19 cellular contexts compared by ENCODE assay signal in genomic region chr13:26583662-26584061, GRCh38. TPM values are rescaled to one million over a fixed set of nuclear protein-coding genes. Genes with fewer than 3 reads are reported as not detected.
DNase-seq lines count a peak whose midpoint lies in the region; FAIRE-seq and TF ChIP-seq lines count a peak whose summit lies in the region.
"Had no signal": no experiment of that assay in that cellular context is flagged by ENCODE, and none has a peak within 500 bp of the region (broad histone marks: within the 10 kb centered on the region; RNA-seq: fewer than 3 reads in every experiment).

No MANE protein-coding gene starts in this region.

- H4K20me1 ChIP-seq in endothelial cell of umbilical vein (replicated peaks; ENCODE audit: control insufficient read depth, extremely low read depth, insufficient read depth, low read length) (no peaks in the 10 kb centered on the region), PC-9 (ENCODE audit: insufficient read depth) (no peaks in the 10 kb centered on the region)
- H4K20me1 ChIP-seq: BLaER1 treated with 17β-estradiol and CSF1 and Interleukin-3, amounts not matched to agents 10 nM and 100 nM had no signal

- H2AFZ ChIP-seq in endothelial cell of umbilical vein (ENCODE audit: low read depth, low read length) (no peak overlapping the region), PC-9 (no peak overlapping the region)

- no peaks in the 10 kb centered on the region for H3K27me3 ChIP-seq in endothelial cell of umbilical vein (ENCODE audit: control insufficient read depth in 2 of 2, insufficient read depth in 2 of 2, low read length in 2 of 2)
- H3K27me3 ChIP-seq in subcutaneous abdominal adipose tissue (ENCODE audit: control insufficient read depth in 5 of 5, insufficient read depth in 4 of 5, low read length in 5 of 5): no peaks in the 10 kb centered on the region
- no peaks in the 10 kb centered on the region for H3K27me3 ChIP-seq in PC-9 (ENCODE audit: insufficient read depth, low read depth)
- H3K27me3 ChIP-seq: BLaER1 treated with 17β-estradiol and CSF1 and Interleukin-3, amounts not matched to agents 10 nM and 100 nM had no signal

- H3K9me2 ChIP-seq in PC-9 (ENCODE audit: insufficient read depth): no peaks in the 10 kb centered on the region

- H3K79me2 ChIP-seq in endothelial cell of umbilical vein (ENCODE audit: control insufficient read depth, insufficient read depth, low read length) (peaks cover 60% of the 10 kb centered on the region), PC-9 (ENCODE audit: low read depth) (no peaks in the 10 kb centered on the region)

- POLR2A ChIA-PET in endothelial cell of umbilical vein (lab: Charles Lee) (no interaction called here), PC-9 (lab: Charles Lee; ENCODE audit: unreplicated experiment) (no interaction called here)

- no peaks in the 10 kb centered on the region for H3F3A ChIP-seq in PC-9 (ENCODE audit: insufficient read depth, low read depth)

- peak overlapping the region; percentile 82 for H3K27ac ChIP-seq in endothelial cell of umbilical vein (ENCODE audit: insufficient read depth, low read depth, low read length)
- peak overlapping the region; percentile 18 for H3K27ac ChIP-seq in subcutaneous abdominal adipose tissue (ENCODE audit: low read depth, low read length)
- H3K27ac ChIP-seq in PC-9: no peak overlapping the region
- H3K27ac ChIP-seq: BLaER1 treated with 17β-estradiol and CSF1 and Interleukin-3, amounts not matched to agents 10 nM and 100 nM had no signal

- peak; percentile 18 for DNase-seq in NCI-H510A treated with DMSO at 0.1 percent for 48 hours (lab: John Stamatoyannopoulos, UW)
- DNase-seq in NCI-H510A (lab: John Stamatoyannopoulos, UW): no peak
- peak; percentile 77 for DNase-seq in NCI-H82 (lab: John Stamatoyannopoulos, UW)
- DNase-seq in endothelial cell of umbilical vein (ENCODE audit: low read depth, low spot score): no peak
- no peak for DNase-seq in stimulated activated naive CD4-positive, alpha-beta T cell (lab: John Stamatoyannopoulos, UW)
- no peak for DNase-seq in DMS79 (lab: John Stamatoyannopoulos, UW)
- DNase-seq in PC-9: no peak
- DNase-seq: CD8-positive, alpha-beta memory T cell; KG1; NCI-H1417 treated with DMSO at 0.1 percent for 48 hours; NCI-H2081; NCI-H526 treated with DMSO at 0.1 percent for 48 hours; OCI-M1; RPMI8226; SW 1271 had no signal

- dilution Hi-C loops in endothelial cell of umbilical vein (cut with MboI; ENCODE audit: extremely low pct_ligation_motif_present, low sequenced_read_pairs): no loop called here

- TF ChIP-seq POLR2A in endothelial cell of umbilical vein (IDR thresholded peaks at IDR 0.05; ENCODE audit: low read depth, low read length): no peak

- no peaks in the 10 kb centered on the region for H3K9me1 ChIP-seq in endothelial cell of umbilical vein (replicated peaks; ENCODE audit: control insufficient read depth, extremely low read depth, insufficient read depth, low read length)

- TF ChIP-seq CTCF in endothelial cell of umbilical vein (IDR thresholded peaks at IDR 0.05; ENCODE audit: extremely low read depth in 1 of 2, insufficient read depth in 1 of 2, low read depth in 1 of 2, low read length in 2 of 2): no peak
- no peak for TF ChIP-seq CTCF in PC-9 (conservative IDR thresholded peaks at IDR 0.05)

- BruUV-seq in endothelial cell of umbilical vein (replicated peaks; lab: Mats Ljungman, UMichigan): no TSS peak
- no TSS peak for BruUV-seq in PC-9 (replicated peaks; lab: Mats Ljungman, UMichigan)

- H3K4me1 ChIP-seq in endothelial cell of umbilical vein (ENCODE audit: control insufficient read depth, extremely low read depth, insufficient read depth, low read length) (peaks cover 58% of the 10 kb centered on the region), subcutaneous abdominal adipose tissue (ENCODE audit: control insufficient read depth in 5 of 5, insufficient read depth in 5 of 5, low read length in 5 of 5) (peaks cover 0 to 20% (median 15%) of the 10 kb centered on the region in 5 donors), PC-9 (replicated peaks; ENCODE audit: insufficient read depth) (no peaks in the 10 kb centered on the region)
- H3K4me1 ChIP-seq: BLaER1 treated with 17β-estradiol and CSF1 and Interleukin-3, amounts not matched to agents 10 nM and 100 nM had no signal

- H3K36me3 ChIP-seq in endothelial cell of umbilical vein (ENCODE audit: control insufficient read depth in 2 of 2, extremely low read depth in 1 of 2, insufficient read depth in 2 of 2, low read length in 2 of 2): no peaks in the 10 kb centered on the region
- H3K36me3 ChIP-seq in subcutaneous abdominal adipose tissue (ENCODE audit: control insufficient read depth in 5 of 5, insufficient read depth in 5 of 5, low read length in 5 of 5): no peaks in the 10 kb centered on the region
- H3K36me3 ChIP-seq in PC-9 (ENCODE audit: low read depth): no peaks in the 10 kb centered on the region
- H3K36me3 ChIP-seq: BLaER1 treated with 17β-estradiol and CSF1 and Interleukin-3, amounts not matched to agents 10 nM and 100 nM; HAP-1 had no signal

- H3K4me3 ChIP-seq in endothelial cell of umbilical vein (replicated peaks in 1 of 3; ENCODE audit: insufficient read depth in 1 of 3, low read depth in 1 of 3, low read length in 3 of 3) (peak overlapping the region in 1 of 3 experiments; percentile 3), subcutaneous abdominal adipose tissue (ENCODE audit: low read depth in 1 of 5, low read length in 5 of 5) (no peak overlapping the region), PC-9 (no peak overlapping the region)
- H3K4me3 ChIP-seq: BLaER1 treated with 17β-estradiol and CSF1 and Interleukin-3, amounts not matched to agents 10 nM and 100 nM; HAP-1 had no signal

- FAIRE-seq in endothelial cell of umbilical vein (lab: Jason Lieb, UNC): peak; percentile 24
- FAIRE-seq: A204.1 had no signal

- H3K9ac ChIP-seq in endothelial cell of umbilical vein (replicated peaks; ENCODE audit: extremely low read depth, insufficient read depth, low read length) (peak overlapping the region; percentile 35), subcutaneous abdominal adipose tissue (ENCODE audit: low read length in 5 of 5) (no peak overlapping the region)
- H3K9ac ChIP-seq: BLaER1 treated with 17β-estradiol and CSF1 and Interleukin-3, amounts not matched to agents 10 nM and 100 nM had no signal

- peak overlapping the region; percentile 81 for H3K4me2 ChIP-seq in endothelial cell of umbilical vein (ENCODE audit: insufficient read depth, low read length)
- no peak overlapping the region for H3K4me2 ChIP-seq in PC-9
- H3K4me2 ChIP-seq: BLaER1 treated with 17β-estradiol and CSF1 and Interleukin-3, amounts not matched to agents 10 nM and 100 nM had no signal

- H3K9me3 ChIP-seq in endothelial cell of umbilical vein (replicated peaks; ENCODE audit: control insufficient read depth, insufficient read depth, low read length) (no peaks in the 10 kb centered on the region), subcutaneous abdominal adipose tissue (ENCODE audit: control insufficient read depth in 5 of 5, low read length in 5 of 5) (peaks cover 0 to 1% (median 0%) of the 10 kb centered on the region in 5 donors), PC-9 (ENCODE audit: insufficient read depth, low read depth) (no peaks in the 10 kb centered on the region)

- CTCF ChIA-PET in endothelial cell of umbilical vein (lab: Charles Lee): interaction anchor here (1.1 kb wide), 1 partner anchor 115 kb away, joined by 5 read pairs; no protein-coding TSS in a partner anchor
- CTCF ChIA-PET in PC-9 (lab: Charles Lee): no interaction called here

- intact Hi-C loops in endothelial cell of umbilical vein (cut with micrococcal nuclease): loop anchor here (5.0 kb wide), 1 partner anchor 86 kb away; no protein-coding TSS in a partner anchor
- intact Hi-C loops in PC-9 (cut with micrococcal nuclease; ENCODE audit: unreplicated experiment): no loop called here

TF ChIP-seq in endothelial cell of umbilical vein, 7 proteins besides CTCF, POLR2A, EP300 and RAD21:
- no peak for TF ChIP-seq GATA2 (IDR thresholded peaks at IDR 0.05; ENCODE audit: insufficient read depth, insufficient read length, low read depth, low read length)
- TF ChIP-seq EZH2 (IDR thresholded peaks at IDR 0.05; ENCODE audit: borderline replicate concordance, low read depth, low read length, severe bottlenecking): no peak
- no peak for TF ChIP-seq JUN (IDR thresholded peaks at IDR 0.05; ENCODE audit: borderline replicate concordance, insufficient read depth, insufficient read length, low read depth)
- TF ChIP-seq MYC (IDR thresholded peaks at IDR 0.05; ENCODE audit: low read depth, low read length): no peak
- TF ChIP-seq, protein P1, sequence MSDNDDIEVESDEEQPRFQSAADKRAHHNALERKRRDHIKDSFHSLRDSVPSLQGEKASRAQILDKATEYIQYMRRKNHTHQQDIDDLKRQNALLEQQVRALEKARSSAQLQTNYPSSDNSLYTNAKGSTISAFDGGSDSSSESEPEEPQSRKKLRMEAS (IDR thresholded peaks at IDR 0.05; ENCODE audit: insufficient read depth, insufficient read length): no peak
- no peak for TF ChIP-seq FOS (IDR thresholded peaks at IDR 0.05; ENCODE audit: borderline replicate concordance, insufficient read depth, low read length)
- no peak for TF ChIP-seq POLR2AphosphoS5 (IDR thresholded peaks at IDR 0.05; ENCODE audit: insufficient read depth, low read depth, low read length)

RNA-seq across cellular contexts. Expression of gene WASF3, which starts 26.2 kb away (rescaled TPM):
- total RNA-seq in endothelial cell of umbilical vein (29.7 and 32.4 TPM in 2 replicates), PC-9 (2021) (0.20 and 0.31 TPM in 2 replicates)
- polyA plus RNA-seq in endothelial cell of umbilical vein: 16.5 and 18.5 TPM in 2 replicates
- 19.5 and 21.6 TPM in 2 replicates for polyA plus RNA-seq in endothelial cell of umbilical vein (2011; cell fraction: cytosol; rRNA removed)
- polyA plus RNA-seq in endothelial cell of umbilical vein (2011; cell fraction: nucleus; rRNA removed): 39.8 and 48.9 TPM in 2 replicates
- polyA plus RNA-seq in endothelial cell of umbilical vein (2012): 25.4 and 33.4 TPM in 2 replicates
- polyA minus RNA-seq in endothelial cell of umbilical vein: 20.6 and 21.0 TPM in 2 replicates
- not detected for polyA minus RNA-seq in endothelial cell of umbilical vein (2011; cell fraction: cytosol; rRNA and poly(A)+ RNA removed)
- 15.0 and 17.3 TPM in 2 replicates for polyA minus RNA-seq in endothelial cell of umbilical vein (2011; cell fraction: nucleus; rRNA and poly(A)+ RNA removed)
- polyA plus RNA-seq: CD8-positive, alpha-beta memory T cell had no signal

Comparison
In these comparisons a context has a peak if more than half of its experiments do, and no peak if none do; other contexts are left out.
1. DNase-seq: peak in NCI-H510A treated with DMSO at 0.1 percent for 48 hours (single experiment) and NCI-H82 (single experiment); none in NCI-H510A (single experiment), endothelial cell of umbilical vein (single experiment), stimulated activated naive CD4-positive, alpha-beta T cell (0 of 6), DMS79 (single experiment) and PC-9 (0 of 2).
2. RNA of gene WASF3, which starts 26.2 kb away (total RNA-seq): 29.7 to 32.4 TPM in endothelial cell of umbilical vein; 0.20 to 0.31 TPM in PC-9; every median in the first group is over 10 times any median in the second.